Comparison of ENCODE assay signal across 25 cellular contexts in genomic region chrX:112961981-112962380, GRCh38.
DNase-seq lines count a peak whose midpoint lies in the region; ATAC-seq and TF ChIP-seq lines count a peak whose summit lies in the region.
"Had no signal": no experiment of that assay in that cellular context is flagged by ENCODE, and none has a peak within 500 bp of the region (broad histone marks: within the 10 kb centered on the region; RNA-seq: fewer than 3 reads in every experiment).

No MANE protein-coding gene starts in this region.

- H4K12ac ChIP-seq in trophoblast cell (ENCODE audit: low read depth, low read length) = no peak overlapping the region

- ATAC-seq in left cardiac atrium = peak; percentile 53 to 72
- ATAC-seq: CD8-positive, alpha-beta T cell; HepG2; K562; SK-N-SH treated with all-trans-retinoic acid at 6 μM for 48 hours had no signal

- H2AFZ ChIP-seq in hepatocyte (no peak overlapping the region), trophoblast cell (ENCODE audit: insufficient read depth, low read length, poor library complexity) (no peak overlapping the region)

- H3K27me3 Mint-ChIP-seq in HFFc6 (ENCODE audit: insufficient read depth) = no peaks in the 10 kb centered on the region; the same call in 1 of the 2 replicates

- no peak overlapping the region for H2BK120ac ChIP-seq in trophoblast cell (ENCODE audit: insufficient read depth, low read length, poor library complexity)

- no peaks in the 10 kb centered on the region for H3K79me1 ChIP-seq in trophoblast cell (ENCODE audit: low read length)

- no peaks in the 10 kb centered on the region for H3K4me1 Mint-ChIP-seq in HFFc6 (ENCODE audit: low read depth)

- H2BK5ac ChIP-seq in trophoblast cell (ENCODE audit: low read depth, low read length, poor library complexity) = no peak overlapping the region

- no peak overlapping the region for H3K4me3 ChIP-seq in hepatocyte
- no peak overlapping the region for H3K4me3 ChIP-seq in trophoblast cell (ENCODE audit: low read depth, low read length)
- H3K4me3 ChIP-seq: K562, Peyer's patch had no signal

- H3K9me3 ChIP-seq in hepatocyte (ENCODE audit: low read depth) (no peaks in the 10 kb centered on the region), trophoblast cell (ENCODE audit: insufficient read depth, low read depth, low read length) (no peaks in the 10 kb centered on the region)
- H3K9me3 ChIP-seq: Peyer's patch had no signal

- H3K9me3 Mint-ChIP-seq in HFFc6 = peaks cover 8% of the 10 kb centered on the region
- H3K9me3 Mint-ChIP-seq: CD8-positive, alpha-beta T cell had no signal

- H3K36me3 ChIP-seq in hepatocyte (replicated peaks; ENCODE audit: insufficient read depth, low read depth) (no peaks in the 10 kb centered on the region), trophoblast cell (ENCODE audit: control insufficient read depth in 1 of 2, insufficient read depth in 2 of 2, low read length in 2 of 2) (no peaks in the 10 kb centered on the region)
- H3K36me3 ChIP-seq: Peyer's patch had no signal

- H3K18ac ChIP-seq in trophoblast cell (ENCODE audit: low read length) = no peak overlapping the region

- no peak overlapping the region for H4K91ac ChIP-seq in trophoblast cell (ENCODE audit: low read depth, low read length)

- H3K9me2 ChIP-seq in hepatocyte (replicated peaks; ENCODE audit: insufficient read depth) = no peaks in the 10 kb centered on the region

- H3K27me3 ChIP-seq in hepatocyte = no peaks in the 10 kb centered on the region
- no peaks in the 10 kb centered on the region for H3K27me3 ChIP-seq in trophoblast cell (ENCODE audit: insufficient read depth, low read length)
- H3K27me3 ChIP-seq: Peyer's patch had no signal

- H3K36me3 Mint-ChIP-seq in HFFc6 (ENCODE audit: low read depth) = peaks cover 6% of the 10 kb centered on the region; the same call in 1 of the 2 replicates
- H3K36me3 Mint-ChIP-seq: CD8-positive, alpha-beta T cell had no signal

- H2BK12ac ChIP-seq in trophoblast cell (ENCODE audit: low read length) = no peak overlapping the region

- H3K9ac ChIP-seq in trophoblast cell (ENCODE audit: low read length) = no peak overlapping the region

- H3K27ac ChIP-seq in hepatocyte (no peak overlapping the region), trophoblast cell (ENCODE audit: low read depth, low read length) (no peak overlapping the region)
- H3K27ac ChIP-seq: Peyer's patch had no signal

- intact Hi-C loops in left cardiac atrium (cut with DNase I) = no loop called here
- intact Hi-C loops in cardiac septum (cut with DNase I) = no loop called here

- no peak overlapping the region for H3K4ac ChIP-seq in trophoblast cell (ENCODE audit: low read depth, low read length)

- H3K4me1 ChIP-seq in hepatocyte (ENCODE audit: insufficient read depth) (no peaks in the 10 kb centered on the region), trophoblast cell (ENCODE audit: control insufficient read depth in 1 of 2, insufficient read depth in 2 of 2, low read length in 2 of 2) (no peaks in the 10 kb centered on the region)
- H3K4me1 ChIP-seq: Peyer's patch had no signal

- H4K8ac ChIP-seq in trophoblast cell (ENCODE audit: low read depth, low read length) = no peak overlapping the region

- H3K4me2 ChIP-seq in hepatocyte = no peak overlapping the region
- H3K4me2 ChIP-seq in trophoblast cell (ENCODE audit: low read length) = no peak overlapping the region

- no peak for DNase-seq in left cardiac atrium
- DNase-seq in cardiac septum (ENCODE audit: low spot score) = no peak
- peak; percentile 5 for DNase-seq in hepatocyte (ENCODE audit: low spot score)
- DNase-seq in trophoblast cell = peak; percentile 9 to 44
- no peak for DNase-seq in NCI-H526 treated with DMSO at 0.1 percent for 48 hours (lab: John Stamatoyannopoulos, UW)
- no peak for DNase-seq in DMS 273 treated with DMSO at 0.1 percent for 48 hours (lab: John Stamatoyannopoulos, UW)
- DNase-seq in HFFc6 = no peak
- DNase-seq: 8988T; AML-193; C1 segment of cervical spinal cord; CD8-positive, alpha-beta T cell; DMS153; H7; MM.1S; NCI-H1092; NCI-H1436 treated with DMSO at 0.1 percent for 48 hours; NCI-H1930; NCI-H2227 treated with DMSO at 0.1 percent for 48 hours; NCI-H510A treated with DMSO at 0.1 percent for 48 hours; NCI-H774; NK-92 treated with Interleukin-12 subunit alpha and Interleukin-12 subunit beta, amount 100 ng/mL, for 24 hours; Peyer's patch had no signal

- H2AK5ac ChIP-seq in trophoblast cell (ENCODE audit: low read length) = no peak overlapping the region

- no peak overlapping the region for H3K4me3 Mint-ChIP-seq in HFFc6
- H3K4me3 Mint-ChIP-seq: CD8-positive, alpha-beta T cell had no signal

- H4K20me1 ChIP-seq in hepatocyte (ENCODE audit: insufficient read depth, poor library complexity, severe bottlenecking) = no peaks in the 10 kb centered on the region

- no peak overlapping the region for H3K14ac ChIP-seq in trophoblast cell (ENCODE audit: low read length)

- H3K23ac ChIP-seq in trophoblast cell (ENCODE audit: low read length) = no peak overlapping the region

- H3K79me2 ChIP-seq in hepatocyte (no peaks in the 10 kb centered on the region), trophoblast cell (ENCODE audit: control insufficient read depth, insufficient read depth, low read length, poor library complexity) (no peaks in the 10 kb centered on the region)

- no peak for TF ChIP-seq CTCF in hepatocyte (IDR thresholded peaks at IDR 0.05; ENCODE audit: poor library complexity)
- no peak for TF ChIP-seq CTCF in HFFc6 (IDR thresholded peaks at IDR 0.05)

- no peak overlapping the region for H3K27ac Mint-ChIP-seq in HFFc6
- H3K27ac Mint-ChIP-seq: CD8-positive, alpha-beta T cell had no signal

Comparison
In these comparisons a context has a peak if more than half of its experiments do, and no peak if none do; other contexts are left out.
1. DNase-seq: peak in hepatocyte (single experiment) and trophoblast cell (2 of 2); none in left cardiac atrium (single experiment), cardiac septum (single experiment), NCI-H526 treated with DMSO at 0.1 percent for 48 hours (single experiment), DMS 273 treated with DMSO at 0.1 percent for 48 hours (single experiment) and HFFc6 (single experiment).